9 cellular contexts compared by ENCODE assay signal in genomic region chr22:41822289-41823057, GRCh38. TPM values are rescaled to one million over a fixed set of nuclear protein-coding genes. Genes with fewer than 3 reads are reported as not detected.
DNase-seq lines count a peak whose midpoint lies in the region; ATAC-seq, FAIRE-seq and TF ChIP-seq lines count a peak whose summit lies in the region.
"Had no signal": no experiment of that assay in that cellular context is flagged by ENCODE, and none has a peak within 500 bp of the region (broad histone marks: within the 10 kb centered on the region; RNA-seq: fewer than 3 reads in every experiment).

No MANE protein-coding gene starts in this region.

- H3K4me3 ChIP-seq in CD8-positive, alpha-beta T cell (ENCODE audit: low read depth, low read length), result no peak overlapping the region
- H3K4me3 ChIP-seq: skin epidermis had no signal

- POLR2A ChIA-PET in CD8-positive, alpha-beta T cell (lab: Charles Lee), result interaction anchor here (0.7 to 2.2 kb wide), 4 partner anchors 10 to 118 kb away, joined by 3 to 7 read pairs (median 5); partner anchors contain the start of gene SREBF2

- peak; percentile 60 for FAIRE-seq in H54 (lab: Jason Lieb, UNC)

- no peak overlapping the region for H3K27ac ChIP-seq in CD8-positive, alpha-beta T cell (ENCODE audit: low read depth, low read length)
- H3K27ac ChIP-seq: skin epidermis had no signal

- H3K27me3 ChIP-seq in CD8-positive, alpha-beta T cell (ENCODE audit: insufficient read depth, low read length), result no peaks in the 10 kb centered on the region

- H3K9me3 ChIP-seq in CD8-positive, alpha-beta T cell (ENCODE audit: low read length), result no peaks in the 10 kb centered on the region

- no peak overlapping the region for H3K4me3 Mint-ChIP-seq in CD8-positive, alpha-beta T cell
- no peak overlapping the region for H3K4me3 Mint-ChIP-seq in activated naive CD4-positive, alpha-beta T cell treated with anti-CD3 and anti-CD28 coated beads for 36 hours
- peak overlapping the region; percentile 40 for H3K4me3 Mint-ChIP-seq in glutamatergic neuron (ENCODE audit: unreplicated experiment)

- intact Hi-C loops in CD8-positive, alpha-beta T cell (cut with DNase I, micrococcal nuclease), result loop anchor here (1.0 to 2.0 kb wide), 4 partner anchors 35 to 135 kb away; no protein-coding TSS in a partner anchor
- intact Hi-C loops in activated naive CD4-positive, alpha-beta T cell treated with anti-CD3 and anti-CD28 coated beads for 36 hours (cut with micrococcal nuclease), result loop anchor here (1.0 to 5.0 kb wide), 8 partner anchors 35 to 620 kb away; partner anchors contain the start of genes MEI1, NAGA and PHETA2

- peaks cover 62% of the 10 kb centered on the region for H3K36me3 Mint-ChIP-seq in CD8-positive, alpha-beta T cell
- H3K36me3 Mint-ChIP-seq in activated naive CD4-positive, alpha-beta T cell treated with anti-CD3 and anti-CD28 coated beads for 36 hours (ENCODE audit: low read depth), result peaks cover 6% of the 10 kb centered on the region
- H3K36me3 Mint-ChIP-seq in glutamatergic neuron (ENCODE audit: unreplicated experiment), result no peaks in the 10 kb centered on the region

- peaks cover 8% of the 10 kb centered on the region for H3K4me1 Mint-ChIP-seq in CD8-positive, alpha-beta T cell (ENCODE audit: low read depth)
- H3K4me1 Mint-ChIP-seq in activated naive CD4-positive, alpha-beta T cell treated with anti-CD3 and anti-CD28 coated beads for 36 hours (ENCODE audit: low read depth), result peaks cover 33% of the 10 kb centered on the region
- H3K4me1 Mint-ChIP-seq in glutamatergic neuron (ENCODE audit: low read depth, unreplicated experiment), result peaks cover 32% of the 10 kb centered on the region

- peak; percentile 57 for TF ChIP-seq CTCF in CD8-positive, alpha-beta T cell (IDR thresholded peaks at IDR 0.05)
- TF ChIP-seq CTCF in glutamatergic neuron (IDR thresholded peaks at IDR 0.05; ENCODE audit: partially characterized antibody, unreplicated experiment), result peak; percentile 15

- H3K4me1 ChIP-seq in CD8-positive, alpha-beta T cell (ENCODE audit: insufficient read depth, low read length), result no peaks in the 10 kb centered on the region

- DNase-seq in CD8-positive, alpha-beta T cell, result peak in 3 of 7 experiments; percentile 21 to 48 (median 40)
- DNase-seq in H54 (ENCODE audit: insufficient read length, low spot score) (peak; percentile 69), NCI-H774 (lab: John Stamatoyannopoulos, UW) (peak; percentile 35), glutamatergic neuron (no peak)
- peak; percentile 65 for DNase-seq in activated naive CD4-positive, alpha-beta T cell treated with anti-CD3 and anti-CD28 coated beads for 36 hours
- peak; percentile 24 to 29 for DNase-seq in stimulated activated CD4-positive, alpha-beta T cell treated with anti-CD3 and anti-CD28 coated beads, Interleukin-2, amount 100 ng/mL, for 48 hours

- no peaks in the 10 kb centered on the region for H3K9me3 Mint-ChIP-seq in CD8-positive, alpha-beta T cell
- no peaks in the 10 kb centered on the region for H3K9me3 Mint-ChIP-seq in activated naive CD4-positive, alpha-beta T cell treated with anti-CD3 and anti-CD28 coated beads for 36 hours
- peaks cover 11% of the 10 kb centered on the region for H3K9me3 Mint-ChIP-seq in glutamatergic neuron (ENCODE audit: unreplicated experiment)

- no peaks in the 10 kb centered on the region for H3K27me3 Mint-ChIP-seq in CD8-positive, alpha-beta T cell (ENCODE audit: low read depth)
- no peaks in the 10 kb centered on the region for H3K27me3 Mint-ChIP-seq in activated naive CD4-positive, alpha-beta T cell treated with anti-CD3 and anti-CD28 coated beads for 36 hours (ENCODE audit: low read depth)
- peaks cover 4% of the 10 kb centered on the region for H3K27me3 Mint-ChIP-seq in glutamatergic neuron (ENCODE audit: unreplicated experiment)

- H3K27ac Mint-ChIP-seq in CD8-positive, alpha-beta T cell, result peak overlapping the region; percentile 72
- peak overlapping the region; percentile 81 for H3K27ac Mint-ChIP-seq in activated naive CD4-positive, alpha-beta T cell treated with anti-CD3 and anti-CD28 coated beads for 36 hours
- H3K27ac Mint-ChIP-seq in glutamatergic neuron (ENCODE audit: unreplicated experiment), result peak overlapping the region; percentile 84

- no peak for TF ChIP-seq POLR2A in H54 (IDR thresholded peaks at IDR 0.05; ENCODE audit: low read depth, low read length)

- CTCF ChIA-PET in CD8-positive, alpha-beta T cell (lab: Charles Lee), result interaction anchor here (0.7 to 3.8 kb wide), 18 partner anchors 8 to 125 kb away, joined by 3 to 44 read pairs (median 5); partner anchors contain the start of genes CCDC134 and SREBF2
- CTCF ChIA-PET in activated naive CD4-positive, alpha-beta T cell treated with anti-CD3 and anti-CD28 coated beads for 36 hours (lab: Charles Lee), result interaction anchor here (0.5 to 2.9 kb wide), 16 partner anchors 9 to 157 kb away, joined by 3 to 15 read pairs (median 4); no protein-coding TSS in a partner anchor

- peak; percentile 95 for ATAC-seq in CD8-positive, alpha-beta T cell
- ATAC-seq in GM18909 (IDR thresholded peaks at IDR 0.05; ENCODE audit: poor library complexity, unreplicated experiment), result no peak
- ATAC-seq in GM18870 (IDR thresholded peaks at IDR 0.05; ENCODE audit: unreplicated experiment), result no peak

- H3K36me3 ChIP-seq in CD8-positive, alpha-beta T cell (ENCODE audit: insufficient read depth, low read length), result no peaks in the 10 kb centered on the region

RNA-seq across cellular contexts. Expression of gene SREBF2, which starts 10.4 kb away (rescaled TPM):
- 100 to 1,000 TPM; 109 to 122 TPM for total RNA-seq in CD8-positive, alpha-beta T cell
- 100 to 1,000 TPM; 143 to 147 TPM for total RNA-seq in activated naive CD4-positive, alpha-beta T cell treated with anti-CD3 and anti-CD28 coated beads for 36 hours
- 291 TPM for total RNA-seq in glutamatergic neuron (ENCODE audit: unreplicated experiment)

RNA-seq across cellular contexts. Expression of gene CCDC134, which starts 22.0 kb away (rescaled TPM):
- 10 to 100 TPM; 19.1 to 22.5 TPM for total RNA-seq in CD8-positive, alpha-beta T cell
- total RNA-seq in activated naive CD4-positive, alpha-beta T cell treated with anti-CD3 and anti-CD28 coated beads for 36 hours, result 10 to 100 TPM; 17.0 to 19.3 TPM
- total RNA-seq in glutamatergic neuron (ENCODE audit: unreplicated experiment), result 9.4 TPM
